8 cellular contexts compared by ENCODE assay signal in the genomic region with DNA sequence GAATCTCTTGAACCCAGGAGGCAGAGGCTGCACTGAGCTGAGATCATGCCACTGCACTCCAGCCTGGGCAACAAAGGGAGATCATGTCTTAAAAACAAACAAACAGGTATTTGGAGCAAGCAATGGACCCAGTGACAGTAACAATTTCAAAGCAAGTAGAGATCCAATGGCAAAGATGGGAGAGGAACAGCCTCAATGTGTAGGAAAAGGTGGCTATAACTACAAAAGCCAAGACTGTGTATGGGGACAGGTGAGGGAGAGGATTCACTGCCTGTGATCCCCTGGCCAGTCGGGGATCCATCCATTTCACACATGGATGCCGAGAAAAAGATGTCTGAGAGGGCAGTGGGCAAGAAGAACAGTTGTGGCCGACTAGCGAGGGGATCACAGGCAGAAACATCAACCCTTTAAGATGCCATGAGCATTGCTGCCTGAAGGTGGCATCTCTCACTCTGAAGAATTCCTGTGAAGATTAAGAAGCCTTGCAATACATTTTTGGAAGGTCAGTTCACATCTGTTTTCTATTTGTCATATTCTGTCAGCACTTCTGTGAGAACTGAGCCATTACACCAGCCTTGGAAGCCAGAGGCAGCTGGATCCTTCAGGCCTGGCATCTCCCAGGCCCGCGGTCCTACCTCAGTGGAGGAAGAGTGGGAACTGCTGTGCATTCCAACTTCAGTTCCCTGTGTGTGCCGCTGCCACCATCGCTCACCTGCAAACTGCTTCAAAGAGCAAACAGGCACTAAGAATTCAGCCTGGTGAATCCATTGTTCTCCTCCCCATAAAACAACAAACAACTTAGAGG. TPM values are rescaled to one million over a fixed set of nuclear protein-coding genes. Genes with fewer than 3 reads are reported as not detected.
A peak's percentile ranks its signal among the peaks of the same experiment; 100 is the strongest.
DNase-seq lines count a peak whose midpoint lies in the region; ATAC-seq and TF ChIP-seq lines count a peak whose summit lies in the region.

No MANE protein-coding gene starts in this region.

- H3K27me3 ChIP-seq in Karpas-422 (ENCODE audit: low read length), result no peaks in the 10 kb centered on the region

- no peak overlapping the region for H3K27ac Mint-ChIP-seq in activated CD8-positive, alpha-beta T cell treated with anti-CD3 and anti-CD28 coated beads for 36 hours

- H3K36me3 Mint-ChIP-seq in activated CD8-positive, alpha-beta T cell treated with anti-CD3 and anti-CD28 coated beads for 36 hours (ENCODE audit: low read depth), result peaks cover 3% of the 10 kb centered on the region

- no peak overlapping the region for H3K4me2 ChIP-seq in Karpas-422 (ENCODE audit: low read depth, low read length, poor library complexity, severe bottlenecking)

- no peaks in the 10 kb centered on the region for H3K4me1 Mint-ChIP-seq in activated CD8-positive, alpha-beta T cell treated with anti-CD3 and anti-CD28 coated beads for 36 hours (ENCODE audit: low read depth)

- H3K9me2 ChIP-seq in Karpas-422 (replicated peaks; ENCODE audit: insufficient read depth, low read length), result no peaks in the 10 kb centered on the region

- H2AFZ ChIP-seq in Karpas-422 (ENCODE audit: low read length), result no peak overlapping the region

- TF ChIP-seq CTCF in activated CD8-positive, alpha-beta T cell treated with anti-CD3 and anti-CD28 coated beads for 36 hours (IDR thresholded peaks at IDR 0.05), result peak; percentile 49

- no peak overlapping the region for H3K4me3 ChIP-seq in Karpas-422 (ENCODE audit: low read length)

- ATAC-seq in activated CD8-positive, alpha-beta T cell treated with anti-CD3 and anti-CD28 coated beads for 36 hours, result no peak
- ATAC-seq in Right ventricle myocardium superior (ENCODE audit: poor library complexity), result peak; percentile 92
- no peak for ATAC-seq in HG02759 (IDR thresholded peaks at IDR 0.05; ENCODE audit: unreplicated experiment)
- no peak for ATAC-seq in HG03196 (IDR thresholded peaks at IDR 0.05; ENCODE audit: unreplicated experiment)

- no peaks in the 10 kb centered on the region for H3K36me3 ChIP-seq in Karpas-422 (ENCODE audit: insufficient read depth, low read length)

- H3K27me3 Mint-ChIP-seq in activated CD8-positive, alpha-beta T cell treated with anti-CD3 and anti-CD28 coated beads for 36 hours, result no peaks in the 10 kb centered on the region

- no peaks in the 10 kb centered on the region for H4K20me1 ChIP-seq in Karpas-422 (ENCODE audit: insufficient read depth, low read depth, low read length)

- H3K9me3 ChIP-seq in Karpas-422 (ENCODE audit: low read length), result no peaks in the 10 kb centered on the region

- H3K4me3 Mint-ChIP-seq in activated CD8-positive, alpha-beta T cell treated with anti-CD3 and anti-CD28 coated beads for 36 hours, result no peak overlapping the region

- CTCF ChIA-PET in activated CD8-positive, alpha-beta T cell treated with anti-CD3 and anti-CD28 coated beads for 36 hours (lab: Charles Lee), result no interaction called here

- no peaks in the 10 kb centered on the region for H3K79me2 ChIP-seq in Karpas-422 (ENCODE audit: low read length)

- H3K27ac ChIP-seq in Karpas-422 (ENCODE audit: low read length), result no peak overlapping the region

- no peaks in the 10 kb centered on the region for H3K9me3 Mint-ChIP-seq in activated CD8-positive, alpha-beta T cell treated with anti-CD3 and anti-CD28 coated beads for 36 hours

- intact Hi-C loops in activated CD8-positive, alpha-beta T cell treated with anti-CD3 and anti-CD28 coated beads for 36 hours (cut with micrococcal nuclease), result no loop called here
- intact Hi-C loops in Right ventricle myocardium superior (cut with DNase I), result loop anchor here (5.0 kb wide), 1 partner anchor 157 kb away; no protein-coding TSS in a partner anchor

- H3K4me1 ChIP-seq in Karpas-422 (ENCODE audit: low read length), result no peaks in the 10 kb centered on the region

- POLR2A ChIA-PET in activated CD8-positive, alpha-beta T cell treated with anti-CD3 and anti-CD28 coated beads for 36 hours (lab: Charles Lee), result no interaction called here

- H3K9ac ChIP-seq in Karpas-422 (ENCODE audit: low read length), result no peak overlapping the region

- DNase-seq in SHP77 (lab: John Stamatoyannopoulos, UW), result peak; percentile 0 to 15
- DNase-seq in SHP77 treated with DMSO at 0.1 percent for 48 hours (lab: John Stamatoyannopoulos, UW), result no peak
- peak; percentile 77 for DNase-seq in Karpas-422
- peak; percentile 29 for DNase-seq in activated CD8-positive, alpha-beta T cell treated with anti-CD3 and anti-CD28 coated beads for 36 hours
- peak; percentile 61 for DNase-seq in Right ventricle myocardium superior
- DNase-seq in pons (ENCODE audit: low spot score), result peak; percentile 86

RNA-seq across cellular contexts. Expression of a gene that starts 54.5 kb away (rescaled TPM):
- 18.7 and 26.1 TPM in 2 replicates for total RNA-seq in Karpas-422 (2014; rRNA removed; shearing (Covaris generic); ENCODE audit: low replicate concordance)
- 10 to 100 TPM in 1 of 2 experiments, 1 to 10 TPM in 1; 8.3 to 10.5 TPM for total RNA-seq in activated CD8-positive, alpha-beta T cell treated with anti-CD3 and anti-CD28 coated beads for 36 hours
- 18.0 TPM for total RNA-seq in Right ventricle myocardium superior

RNA-seq across cellular contexts. Expression of a gene that starts 56.1 kb away (rescaled TPM):
- total RNA-seq in Karpas-422 (2014; rRNA removed; shearing (Covaris generic); ENCODE audit: low replicate concordance), result 70.6 and 76.5 TPM in 2 replicates
- total RNA-seq in activated CD8-positive, alpha-beta T cell treated with anti-CD3 and anti-CD28 coated beads for 36 hours, result 10 to 100 TPM; 54.0 to 60.9 TPM
- 10.3 TPM for total RNA-seq in Right ventricle myocardium superior
